Comparison of ENCODE assay signal across 1 cellular context in genomic region chr4:69832326-69833030, GRCh38.
TF ChIP-seq lines count a peak whose summit lies in the region.

No MANE protein-coding gene starts in this region.

TF ChIP-seq in HepG2, 621 proteins besides CTCF, POLR2A, EP300 and RAD21 (continued from another document and continues in another):
- peak; percentile 53; the same call in 1 of the 2 replicates for TF ChIP-seq ZHX2 (IDR thresholded peaks at IDR 0.05; ENCODE audit: low read depth)
- peak; percentile 41; the same call in 1 of the 2 replicates for TF ChIP-seq ZHX2 (CRISPR knock-in tag; IDR thresholded peaks at IDR 0.05; ENCODE audit: borderline replicate concordance)
- no peak for TF ChIP-seq ZNF510 (CRISPR knock-in tag; IDR thresholded peaks at IDR 0.05; ENCODE audit: low read depth)
- peak; percentile 96 for TF ChIP-seq RARA (CRISPR knock-in tag; IDR thresholded peaks at IDR 0.05)
- 0 out of 3 replicates have a peak, but pooled peaks have one; percentile 25 for TF ChIP-seq MXI1 (IDR thresholded peaks at IDR 0.05; ENCODE audit: borderline replicate concordance, low read depth, low read length)
- TF ChIP-seq, protein P1, sequence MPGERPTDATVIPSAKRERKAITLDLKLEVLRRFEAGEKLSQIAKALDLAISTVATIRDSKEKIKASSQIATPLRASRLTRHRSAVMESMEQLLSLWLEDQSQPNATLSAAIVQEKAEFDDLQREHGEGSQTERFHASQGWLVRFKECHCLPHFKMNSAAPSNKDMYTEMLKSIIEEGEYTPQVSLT (CRISPR knock-in tag; IDR thresholded peaks at IDR 0.05; ENCODE audit: borderline replicate concordance, low read depth), result no peak
- TF ChIP-seq, protein P2, sequence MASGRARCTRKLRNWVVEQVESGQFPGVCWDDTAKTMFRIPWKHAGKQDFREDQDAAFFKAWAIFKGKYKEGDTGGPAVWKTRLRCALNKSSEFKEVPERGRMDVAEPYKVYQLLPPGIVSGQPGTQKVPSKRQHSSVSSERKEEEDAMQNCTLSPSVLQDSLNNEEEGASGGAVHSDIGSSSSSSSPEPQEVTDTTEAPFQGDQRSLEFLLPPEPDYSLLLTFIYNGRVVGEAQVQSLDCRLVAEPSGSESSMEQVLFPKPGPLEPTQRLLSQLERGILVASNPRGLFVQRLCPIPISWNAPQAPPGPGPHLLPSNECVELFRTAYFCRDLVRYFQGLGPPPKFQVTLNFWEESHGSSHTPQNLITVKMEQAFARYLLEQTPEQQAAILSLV (CRISPR knock-in tag; IDR thresholded peaks at IDR 0.05; ENCODE audit: borderline replicate concordance), result no peak
- TF ChIP-seq, protein P3, sequence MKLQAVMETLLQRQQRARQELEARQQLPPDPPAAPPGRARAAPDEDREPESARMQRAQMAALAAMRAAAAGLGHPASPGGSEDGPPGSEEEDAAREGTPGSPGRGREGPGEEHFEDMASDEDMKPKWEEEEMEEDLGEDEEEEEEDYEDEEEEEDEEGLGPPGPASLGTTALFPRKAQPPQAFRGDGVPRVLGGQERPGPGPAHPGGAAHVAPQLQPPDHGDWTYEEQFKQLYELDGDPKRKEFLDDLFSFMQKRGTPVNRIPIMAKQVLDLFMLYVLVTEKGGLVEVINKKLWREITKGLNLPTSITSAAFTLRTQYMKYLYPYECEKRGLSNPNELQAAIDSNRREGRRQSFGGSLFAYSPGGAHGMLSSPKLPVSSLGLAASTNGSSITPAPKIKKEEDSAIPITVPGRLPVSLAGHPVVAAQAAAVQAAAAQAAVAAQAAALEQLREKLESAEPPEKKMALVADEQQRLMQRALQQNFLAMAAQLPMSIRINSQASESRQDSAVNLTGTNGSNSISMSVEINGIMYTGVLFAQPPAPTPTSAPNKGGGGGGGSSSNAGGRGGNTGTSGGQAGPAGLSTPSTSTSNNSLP (IDR thresholded peaks at IDR 0.05; ENCODE audit: low read depth, low read length), result peak; percentile 68; the same call in 1 of the 2 replicates
- TF ChIP-seq, protein P4, sequence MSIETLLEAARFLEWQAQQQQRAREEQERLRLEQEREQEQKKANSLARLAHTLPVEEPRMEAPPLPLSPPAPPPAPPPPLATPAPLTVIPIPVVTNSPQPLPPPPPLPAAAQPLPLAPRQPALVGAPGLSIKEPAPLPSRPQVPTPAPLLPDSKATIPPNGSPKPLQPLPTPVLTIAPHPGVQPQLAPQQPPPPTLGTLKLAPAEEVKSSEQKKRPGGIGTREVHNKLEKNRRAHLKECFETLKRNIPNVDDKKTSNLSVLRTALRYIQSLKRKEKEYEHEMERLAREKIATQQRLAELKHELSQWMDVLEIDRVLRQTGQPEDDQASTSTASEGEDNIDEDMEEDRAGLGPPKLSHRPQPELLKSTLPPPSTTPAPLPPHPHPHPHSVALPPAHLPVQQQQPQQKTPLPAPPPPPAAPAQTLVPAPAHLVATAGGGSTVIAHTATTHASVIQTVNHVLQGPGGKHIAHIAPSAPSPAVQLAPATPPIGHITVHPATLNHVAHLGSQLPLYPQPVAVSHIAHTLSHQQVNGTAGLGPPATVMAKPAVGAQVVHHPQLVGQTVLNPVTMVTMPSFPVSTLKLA (IDR thresholded peaks at IDR 0.05), result no peak
- peak; percentile 58; the same call in 1 of the 2 replicates for TF ChIP-seq SPEN (CRISPR knock-in tag; IDR thresholded peaks at IDR 0.05; ENCODE audit: low read depth)
- no peak for TF ChIP-seq ZNF713 (CRISPR knock-in tag; IDR thresholded peaks at IDR 0.05)
- TF ChIP-seq ATF7-NPFF (CRISPR knock-in tag; IDR thresholded peaks at IDR 0.05; ENCODE audit: low read depth), result peak; percentile 40; the same call in 1 of the 2 replicates
- TF ChIP-seq NR2F1 (CRISPR knock-in tag; IDR thresholded peaks at IDR 0.05), result peak; percentile 75 to 78; a peak in 3 of 4 replicates
- no peak for TF ChIP-seq RBM22 (optimal IDR thresholded peaks at IDR 0.05; ENCODE audit: low read length)
- TF ChIP-seq TP53 (CRISPR knock-in tag; conservative IDR thresholded peaks at IDR 0.05), result peak; percentile 96
- no peak for TF ChIP-seq SETDB1 (CRISPR knock-in tag; IDR thresholded peaks at IDR 0.05; ENCODE audit: borderline replicate concordance)
- TF ChIP-seq ZNF225 (CRISPR knock-in tag; IDR thresholded peaks at IDR 0.05), result no peak
- no peak for TF ChIP-seq ZNF567 (CRISPR knock-in tag; IDR thresholded peaks at IDR 0.05; ENCODE audit: borderline replicate concordance)
- TF ChIP-seq ZNF720 (CRISPR knock-in tag; IDR thresholded peaks at IDR 0.05), result no peak
- TF ChIP-seq KLF15 (CRISPR knock-in tag; IDR thresholded peaks at IDR 0.05; ENCODE audit: borderline replicate concordance), result no peak
- no peak for TF ChIP-seq SIN3A (IDR thresholded peaks at IDR 0.05; ENCODE audit: borderline replicate concordance, low read depth, low read length)
- TF ChIP-seq AKAP8 (CRISPR knock-in tag; IDR thresholded peaks at IDR 0.05), result no peak
- peak; percentile 66 for TF ChIP-seq SAP130 (CRISPR knock-in tag; IDR thresholded peaks at IDR 0.05; ENCODE audit: low read depth)
- TF ChIP-seq HOXA5 (CRISPR knock-in tag; IDR thresholded peaks at IDR 0.05), result peak; percentile 90
- TF ChIP-seq SNRNP70 (IDR thresholded peaks at IDR 0.05; ENCODE audit: low read depth, low read length), result no peak
- TF ChIP-seq, protein P5, sequence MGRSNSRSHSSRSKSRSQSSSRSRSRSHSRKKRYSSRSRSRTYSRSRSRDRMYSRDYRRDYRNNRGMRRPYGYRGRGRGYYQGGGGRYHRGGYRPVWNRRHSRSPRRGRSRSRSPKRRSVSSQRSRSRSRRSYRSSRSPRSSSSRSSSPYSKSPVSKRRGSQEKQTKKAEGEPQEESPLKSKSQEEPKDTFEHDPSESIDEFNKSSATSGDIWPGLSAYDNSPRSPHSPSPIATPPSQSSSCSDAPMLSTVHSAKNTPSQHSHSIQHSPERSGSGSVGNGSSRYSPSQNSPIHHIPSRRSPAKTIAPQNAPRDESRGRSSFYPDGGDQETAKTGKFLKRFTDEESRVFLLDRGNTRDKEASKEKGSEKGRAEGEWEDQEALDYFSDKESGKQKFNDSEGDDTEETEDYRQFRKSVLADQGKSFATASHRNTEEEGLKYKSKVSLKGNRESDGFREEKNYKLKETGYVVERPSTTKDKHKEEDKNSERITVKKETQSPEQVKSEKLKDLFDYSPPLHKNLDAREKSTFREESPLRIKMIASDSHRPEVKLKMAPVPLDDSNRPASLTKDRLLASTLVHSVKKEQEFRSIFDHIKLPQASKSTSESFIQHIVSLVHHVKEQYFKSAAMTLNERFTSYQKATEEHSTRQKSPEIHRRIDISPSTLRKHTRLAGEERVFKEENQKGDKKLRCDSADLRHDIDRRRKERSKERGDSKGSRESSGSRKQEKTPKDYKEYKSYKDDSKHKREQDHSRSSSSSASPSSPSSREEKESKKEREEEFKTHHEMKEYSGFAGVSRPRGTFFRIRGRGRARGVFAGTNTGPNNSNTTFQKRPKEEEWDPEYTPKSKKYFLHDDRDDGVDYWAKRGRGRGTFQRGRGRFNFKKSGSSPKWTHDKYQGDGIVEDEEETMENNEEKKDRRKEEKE (IDR thresholded peaks at IDR 0.05), result no peak
- no peak for TF ChIP-seq POLR2AphosphoS2 (IDR thresholded peaks at IDR 0.05; ENCODE audit: low read depth, low read length)
- TF ChIP-seq, protein P6, sequence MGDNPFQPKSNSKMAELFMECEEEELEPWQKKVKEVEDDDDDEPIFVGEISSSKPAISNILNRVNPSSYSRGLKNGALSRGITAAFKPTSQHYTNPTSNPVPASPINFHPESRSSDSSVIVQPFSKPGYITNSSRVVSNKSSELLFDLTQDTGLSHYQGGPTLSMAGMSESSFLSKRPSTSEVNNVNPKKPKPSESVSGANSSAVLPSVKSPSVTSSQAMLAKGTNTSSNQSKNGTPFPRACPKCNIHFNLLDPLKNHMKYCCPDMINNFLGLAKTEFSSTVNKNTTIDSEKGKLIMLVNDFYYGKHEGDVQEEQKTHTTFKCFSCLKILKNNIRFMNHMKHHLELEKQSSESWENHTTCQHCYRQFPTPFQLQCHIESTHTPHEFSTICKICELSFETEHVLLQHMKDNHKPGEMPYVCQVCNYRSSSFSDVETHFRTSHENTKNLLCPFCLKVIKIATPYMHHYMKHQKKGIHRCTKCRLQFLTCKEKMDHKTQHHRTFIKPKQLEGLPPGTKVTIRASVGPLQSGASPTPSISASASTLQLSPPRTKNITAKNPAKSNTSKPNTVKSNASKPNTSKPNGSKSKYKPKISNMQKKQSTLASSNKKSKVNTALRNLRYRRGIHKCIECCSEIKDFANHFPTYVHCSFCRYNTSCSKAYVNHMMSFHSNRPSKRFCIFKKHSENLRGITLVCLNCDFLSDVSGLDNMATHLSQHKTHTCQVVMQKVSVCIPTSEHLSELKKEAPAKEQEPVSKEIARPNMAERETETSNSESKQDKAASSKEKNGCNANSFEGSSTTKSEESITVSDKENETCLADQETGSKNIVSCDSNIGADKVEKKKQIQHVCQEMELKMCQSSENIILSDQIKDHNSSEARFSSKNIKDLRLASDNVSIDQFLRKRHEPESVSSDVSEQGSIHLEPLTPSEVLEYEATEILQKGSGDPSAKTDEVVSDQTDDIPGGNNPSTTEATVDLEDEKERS (CRISPR knock-in tag; IDR thresholded peaks at IDR 0.05), result peak; percentile 72
- TF ChIP-seq CEBPB (IDR thresholded peaks at IDR 0.05; ENCODE audit: borderline replicate concordance, low read depth, low read length), result peak; percentile 66
- no peak for TF ChIP-seq ZNF530 (CRISPR knock-in tag; IDR thresholded peaks at IDR 0.05; ENCODE audit: low read depth)
- peak; percentile 69; the same call in 1 of the 2 replicates for TF ChIP-seq ATF1 (CRISPR knock-in tag; IDR thresholded peaks at IDR 0.05)
- TF ChIP-seq, protein P7, sequence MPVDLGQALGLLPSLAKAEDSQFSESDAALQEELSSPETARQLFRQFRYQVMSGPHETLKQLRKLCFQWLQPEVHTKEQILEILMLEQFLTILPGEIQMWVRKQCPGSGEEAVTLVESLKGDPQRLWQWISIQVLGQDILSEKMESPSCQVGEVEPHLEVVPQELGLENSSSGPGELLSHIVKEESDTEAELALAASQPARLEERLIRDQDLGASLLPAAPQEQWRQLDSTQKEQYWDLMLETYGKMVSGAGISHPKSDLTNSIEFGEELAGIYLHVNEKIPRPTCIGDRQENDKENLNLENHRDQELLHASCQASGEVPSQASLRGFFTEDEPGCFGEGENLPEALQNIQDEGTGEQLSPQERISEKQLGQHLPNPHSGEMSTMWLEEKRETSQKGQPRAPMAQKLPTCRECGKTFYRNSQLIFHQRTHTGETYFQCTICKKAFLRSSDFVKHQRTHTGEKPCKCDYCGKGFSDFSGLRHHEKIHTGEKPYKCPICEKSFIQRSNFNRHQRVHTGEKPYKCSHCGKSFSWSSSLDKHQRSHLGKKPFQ (CRISPR knock-in tag; IDR thresholded peaks at IDR 0.05; ENCODE audit: insufficient replicate concordance), result no peak
- no peak for TF ChIP-seq HOXA7 (CRISPR knock-in tag; IDR thresholded peaks at IDR 0.05)
- TF ChIP-seq ARID2 (CRISPR knock-in tag; IDR thresholded peaks at IDR 0.05; ENCODE audit: borderline replicate concordance), result no peak
- no peak for TF ChIP-seq ATF5 (CRISPR knock-in tag; IDR thresholded peaks at IDR 0.05; ENCODE audit: low read depth)
- no peak for TF ChIP-seq ZBTB2 (CRISPR knock-in tag; IDR thresholded peaks at IDR 0.05; ENCODE audit: low read depth)
